ENCODE assay signal across 1 cellular context in genomic region chr4:23972805-23973204, GRCh38.
TF ChIP-seq lines count a peak whose summit lies in the region.

No MANE protein-coding gene starts in this region.

TF ChIP-seq in IMR-90, 13 proteins besides CTCF, POLR2A, EP300 and RAD21 (continued from another document):
- TF ChIP-seq ELK1 (IDR thresholded peaks at IDR 0.05; ENCODE audit: borderline replicate concordance, low read depth, low read length): no peak
- no peak for TF ChIP-seq CHD1 (IDR thresholded peaks at IDR 0.05; ENCODE audit: low read depth, low read length)
- no peak for TF ChIP-seq SMC3 (IDR thresholded peaks at IDR 0.05; ENCODE audit: low read depth, low read length)
- TF ChIP-seq RCOR1 (IDR thresholded peaks at IDR 0.05; ENCODE audit: insufficient replicate concordance, low read length): no peak
- no peak for TF ChIP-seq MAZ (IDR thresholded peaks at IDR 0.05; ENCODE audit: borderline replicate concordance, low read depth, low read length)
- no peak for TF ChIP-seq NFE2L2 (IDR thresholded peaks at IDR 0.05; ENCODE audit: low read depth, low read length)
- TF ChIP-seq MXI1 (IDR thresholded peaks at IDR 0.05; ENCODE audit: borderline replicate concordance, low read depth, low read length): no peak
- no peak for TF ChIP-seq CEBPB (IDR thresholded peaks at IDR 0.05; ENCODE audit: low read depth, low read length)
- no peak for TF ChIP-seq FOS (IDR thresholded peaks at IDR 0.05; ENCODE audit: low read depth, low read length)
TF ChIP-seq in IMR-90: peak in this region for 0.
